Comparison of ENCODE assay signal across 20 cellular contexts in the genomic region with DNA sequence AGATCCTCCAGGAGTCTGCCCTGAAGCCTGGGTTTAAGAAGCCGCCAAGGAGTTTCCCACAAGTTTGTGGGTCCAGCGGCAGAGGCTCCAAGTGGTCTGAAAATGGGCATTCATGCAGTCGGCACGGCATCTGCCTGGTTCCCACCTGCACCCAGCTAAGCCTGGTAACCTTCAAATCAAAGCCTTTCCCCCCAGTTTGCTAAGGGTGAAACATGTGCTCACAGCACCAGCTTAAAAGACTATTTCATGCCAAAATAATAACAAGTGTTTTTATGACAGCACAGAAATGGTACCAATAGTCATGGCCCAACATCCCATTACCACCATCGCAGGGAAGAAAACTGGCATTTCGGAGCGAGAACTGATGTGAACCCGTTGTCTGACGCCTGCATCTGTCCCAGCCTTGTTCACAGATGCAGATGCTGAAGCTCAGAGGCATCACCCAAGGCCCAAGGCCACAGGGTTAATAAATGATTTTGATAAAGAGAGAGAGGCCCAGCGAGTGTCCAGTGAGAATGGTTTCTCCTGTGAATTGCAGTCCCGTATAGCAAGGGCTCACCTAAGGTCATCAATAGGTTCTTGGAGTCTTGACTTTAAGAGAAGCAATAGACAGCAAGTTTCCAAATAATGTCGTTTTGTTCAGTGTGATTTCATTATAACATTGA.
"Had no signal": no experiment of that assay in that cellular context is flagged by ENCODE, and none has a peak within 500 bp of the region (broad histone marks: within the 10 kb centered on the region; RNA-seq: fewer than 3 reads in every experiment).

No MANE protein-coding gene starts in this region.

- H3K9ac ChIP-seq: parathyroid adenoma had no signal

- H3K4me1 ChIP-seq: colonic mucosa, parathyroid adenoma, prostate gland, upper lobe of right lung had no signal

- H3K27ac Mint-ChIP-seq: naive thymus-derived CD4-positive, alpha-beta T cell; nephron progenitor cell had no signal

- DNase-seq: colonic mucosa; dermis blood vessel endothelial cell; effector CD4-positive, alpha-beta T cell; heart left ventricle; hippocampal formation; naive thymus-derived CD4-positive, alpha-beta T cell; nephron progenitor cell; retina; small intestine; stimulated activated CD4-positive, alpha-beta T cell treated with anti-CD3 and anti-CD28 coated beads, Interleukin-12 subunit alpha, Interleukin-12 subunit beta, amount 100 ng/mL, for 4 hours; stimulated activated naive CD4-positive, alpha-beta T cell; tibial artery; upper lobe of right lung had no signal

- ATAC-seq: esophagus mucosa; heart left ventricle; naive thymus-derived CD4-positive, alpha-beta T cell; upper lobe of right lung had no signal

- H3K27ac ChIP-seq: colonic mucosa, heart left ventricle, parathyroid adenoma, suprapubic skin, tibial artery, upper lobe of right lung, vagina had no signal

- FAIRE-seq: frontal cortex, islet of Langerhans, small intestine had no signal

- H3K9me3 ChIP-seq: colonic mucosa, heart left ventricle, prostate gland, suprapubic skin, tibial artery, upper lobe of right lung, vagina had no signal

- H2AFZ ChIP-seq: parathyroid adenoma had no signal

- H3K4me3 Mint-ChIP-seq: naive thymus-derived CD4-positive, alpha-beta T cell; nephron progenitor cell had no signal

- H3K79me2 ChIP-seq: parathyroid adenoma had no signal

- H3K36me3 ChIP-seq: colonic mucosa, heart left ventricle, prostate gland, suprapubic skin, tibial artery, upper lobe of right lung, vagina had no signal

- H3K4me1 Mint-ChIP-seq: naive thymus-derived CD4-positive, alpha-beta T cell had no signal

- H3K4me3 ChIP-seq: colonic mucosa, heart left ventricle, prostate gland, suprapubic skin, tibial artery, upper lobe of right lung, vagina had no signal

- H3K27me3 ChIP-seq: colonic mucosa, heart left ventricle, suprapubic skin, tibial artery, upper lobe of right lung, vagina had no signal

- H3K36me3 Mint-ChIP-seq: naive thymus-derived CD4-positive, alpha-beta T cell had no signal
